Comparison of ENCODE assay signal across 12 cellular contexts in the genomic region with DNA sequence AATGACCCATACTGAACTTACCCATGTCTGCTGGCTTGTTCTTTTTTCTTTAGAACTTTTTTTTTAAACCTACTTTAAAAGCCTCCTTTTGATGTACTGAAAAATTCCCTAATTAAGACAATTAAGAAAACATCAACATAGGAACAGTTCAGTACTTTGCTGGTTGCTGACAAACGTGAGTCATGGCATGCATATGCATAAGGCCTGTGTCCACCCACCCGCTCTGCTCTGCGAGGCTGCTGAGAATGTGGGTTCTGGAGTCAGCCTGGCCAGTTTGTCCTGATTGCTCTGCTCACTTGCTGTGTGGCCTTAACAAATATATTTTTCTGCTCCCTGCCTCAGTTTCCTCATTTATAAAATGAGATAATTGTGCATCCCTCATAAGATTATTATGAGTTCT. TPM values are rescaled to one million over a fixed set of nuclear protein-coding genes. Genes with fewer than 3 reads are reported as not detected.
DNase-seq lines count a peak whose midpoint lies in the region; ATAC-seq, FAIRE-seq and TF ChIP-seq lines count a peak whose summit lies in the region.
"Had no signal": no experiment of that assay in that cellular context is flagged by ENCODE, and none has a peak within 500 bp of the region (broad histone marks: within the 10 kb centered on the region; RNA-seq: fewer than 3 reads in every experiment).

No MANE protein-coding gene starts in this region.

- no peaks in the 10 kb centered on the region for H3K79me2 ChIP-seq in keratinocyte (ENCODE audit: control insufficient read depth, insufficient read depth, low read length)

- H3K9ac ChIP-seq in HUES48 (ENCODE audit: low read depth, low read length) (no peak overlapping the region), keratinocyte (ENCODE audit: control insufficient read depth, extremely low read depth, insufficient read depth, low read length) (peak overlapping the region; percentile 59)

- no peaks in the 10 kb centered on the region for H4K20me1 ChIP-seq in keratinocyte (ENCODE audit: control insufficient read depth, extremely low read depth, insufficient read depth, low read length)

- FAIRE-seq in bronchial epithelial cell (lab: Jason Lieb, UNC) (no peak), keratinocyte (lab: Jason Lieb, UNC) (peak; percentile 75)

- no peaks in the 10 kb centered on the region for H3K9me3 ChIP-seq in HUES48 (ENCODE audit: control insufficient read depth, insufficient read depth, low read length)
- H3K9me3 ChIP-seq in keratinocyte (ENCODE audit: control insufficient read depth, low read depth, low read length) = no peaks in the 10 kb centered on the region
- no peaks in the 10 kb centered on the region for H3K9me3 ChIP-seq in Peyer's patch

- no peak for ATAC-seq in Right ventricle myocardium superior (ENCODE audit: poor library complexity)
- ATAC-seq: stimulated activated naive CD8-positive, alpha-beta T cell treated with anti-CD3 and anti-CD28 coated beads, Interleukin-15, Interleukin-2, amounts not matched to agents 100 U/mL and 50 U/mL, for 24 hours had no signal

- peaks cover 7% of the 10 kb centered on the region; the same call in 1 of the 2 replicates for H3K4me1 ChIP-seq in HUES48 (ENCODE audit: control insufficient read depth, insufficient read depth, low read length)
- H3K4me1 ChIP-seq in keratinocyte (ENCODE audit: control insufficient read depth, extremely low read depth, insufficient read depth, low read length) = peaks cover 48% of the 10 kb centered on the region
- H3K4me1 ChIP-seq in Peyer's patch = peaks cover 0 to 9% (median 0%) of the 10 kb centered on the region in 4 donors

- H3K4me3 ChIP-seq in HUES48 (ENCODE audit: low read depth, low read length) (no peak overlapping the region), bronchial epithelial cell (ENCODE audit: low read depth, low read length) (no peak overlapping the region), keratinocyte (ENCODE audit: control insufficient read depth in 2 of 3, extremely low read depth in 1 of 3, insufficient read depth in 2 of 3, low read depth in 1 of 3, low read length in 3 of 3) (peak overlapping the region in 2 of 3 experiments; percentile 23 to 42), Peyer's patch (no peak overlapping the region)

- DNase-seq in AG08396 (ENCODE audit: low spot score) (peak; percentile 70), bronchial epithelial cell (ENCODE audit: low read depth) (peak; percentile 90), keratinocyte (ENCODE audit: low read depth, low spot score) (peak; percentile 41), NCI-H1436 treated with DMSO at 0.1 percent for 48 hours (lab: John Stamatoyannopoulos, UW) (no peak), germinal center (ENCODE audit: low spot score) (no peak), Right ventricle myocardium superior (no peak), Peyer's patch (no peak)
- DNase-seq: activated naive CD4-positive, alpha-beta T cell treated with anti-CD3 and anti-CD28 coated beads, Interleukin-2, amount 10 ng/mL, durations not matched to agents 7 days and 5 days; AML-193; NCI-H1105 treated with DMSO at 0.1 percent for 48 hours; stimulated activated naive CD8-positive, alpha-beta T cell treated with anti-CD3 and anti-CD28 coated beads, Interleukin-15, Interleukin-2, amounts not matched to agents 100 U/mL and 50 U/mL, for 24 hours had no signal

- peak overlapping the region; percentile 78 for H3K4me2 ChIP-seq in keratinocyte (ENCODE audit: control insufficient read depth, extremely low read depth, insufficient read depth, low read depth, low read length)

- no peak overlapping the region for H2AFZ ChIP-seq in keratinocyte (ENCODE audit: control insufficient read depth, low read length)

- peak overlapping the region; percentile 57 for H3K27ac ChIP-seq in HUES48 (ENCODE audit: low read depth, low read length)
- peak overlapping the region; percentile 86 for H3K27ac ChIP-seq in keratinocyte (ENCODE audit: control insufficient read depth, insufficient read depth, low read length)
- H3K27ac ChIP-seq in Peyer's patch = no peak overlapping the region

- TF ChIP-seq POLR2A in Peyer's patch (IDR thresholded peaks at IDR 0.05) = no peak

- no peaks in the 10 kb centered on the region for H3K9me1 ChIP-seq in keratinocyte (ENCODE audit: control insufficient read depth, extremely low read depth, insufficient read depth, low read length)

- intact Hi-C loops in Right ventricle myocardium superior (cut with DNase I) = no loop called here

- H3K27me3 ChIP-seq in HUES48 (ENCODE audit: control insufficient read depth, insufficient read depth, low read length) = no peaks in the 10 kb centered on the region
- H3K27me3 ChIP-seq in bronchial epithelial cell (ENCODE audit: control insufficient read depth, insufficient read depth, low read length) = no peaks in the 10 kb centered on the region
- H3K27me3 ChIP-seq in keratinocyte (ENCODE audit: control insufficient read depth, extremely low read depth, insufficient read depth, low read length) = no peaks in the 10 kb centered on the region
- no peaks in the 10 kb centered on the region for H3K27me3 ChIP-seq in Peyer's patch

- no peaks in the 10 kb centered on the region for H3K36me3 ChIP-seq in HUES48 (ENCODE audit: control insufficient read depth, insufficient read depth, low read length)
- H3K36me3 ChIP-seq in bronchial epithelial cell (ENCODE audit: control insufficient read depth, insufficient read depth, low read length) = no peaks in the 10 kb centered on the region
- no peaks in the 10 kb centered on the region for H3K36me3 ChIP-seq in keratinocyte (ENCODE audit: control insufficient read depth in 2 of 2, extremely low read depth in 1 of 2, insufficient read depth in 2 of 2, low read length in 2 of 2)
- H3K36me3 ChIP-seq in Peyer's patch = no peaks in the 10 kb centered on the region

- TF ChIP-seq CTCF in bronchial epithelial cell (IDR thresholded peaks at IDR 0.05; ENCODE audit: insufficient read depth, low read length, severe bottlenecking) (no peak), keratinocyte (optimal IDR thresholded peaks at IDR 0.05 in 1 of 3, IDR thresholded peaks at IDR 0.05 in 1 of 3, conservative IDR thresholded peaks at IDR 0.05 in 1 of 3; ENCODE audit: extremely low read depth in 1 of 3, insufficient read depth in 2 of 3, low read length in 3 of 3) (no peak), Peyer's patch (IDR thresholded peaks at IDR 0.05) (no peak)

- dilution Hi-C loops in keratinocyte (cut with MboI; ENCODE audit: extremely low pct_ligation_motif_present, low sequenced_read_pairs) = no loop called here

RNA-seq across cellular contexts. Expression of a gene that starts 27.3 kb away (rescaled TPM):
- total RNA-seq in bronchial epithelial cell (381 and 531 TPM in 2 replicates), Right ventricle myocardium superior (3.3 TPM), Peyer's patch (10 to 100 TPM; 14.9 to 81.4 (median 69.3) TPM)
- polyA plus RNA-seq in keratinocyte = 1,944 to 2,775 TPM (median 2,231 TPM) in 3 replicates
- polyA plus RNA-seq in keratinocyte (2011; ENCODE audit: low read depth) = 294 TPM
- polyA plus RNA-seq in keratinocyte (2011; cell fraction: cytosol; rRNA removed) = 671 and 924 TPM in 2 replicates
- polyA plus RNA-seq in keratinocyte (2011; cell fraction: nucleus; rRNA removed) = 3,655 and 3,922 TPM in 2 replicates
- polyA plus RNA-seq in keratinocyte (2012; ENCODE audit: low replicate concordance) = 345 and 1,929 TPM in 2 replicates
- polyA minus RNA-seq in keratinocyte = 1,838 to 2,830 TPM (median 2,688 TPM) in 3 replicates
- polyA minus RNA-seq in keratinocyte (2011; cell fraction: cytosol; rRNA and poly(A)+ RNA removed) = 1,658 TPM
- 4,085 and 6,592 TPM in 2 replicates for polyA minus RNA-seq in keratinocyte (2011; cell fraction: nucleus; rRNA and poly(A)+ RNA removed)

RNA-seq across cellular contexts. Expression of a gene that starts 53.8 kb away (rescaled TPM):
- 14.0 and 15.0 TPM in 2 replicates for total RNA-seq in bronchial epithelial cell
- 2.4 to 8.5 TPM (median 3.7 TPM) in 3 replicates for polyA plus RNA-seq in keratinocyte
- 3.0 TPM for polyA plus RNA-seq in keratinocyte (2011; ENCODE audit: low read depth)
- polyA plus RNA-seq in keratinocyte (2011; cell fraction: cytosol; rRNA removed) = 6.0 and 7.8 TPM in 2 replicates
- 18.1 and 18.7 TPM in 2 replicates for polyA plus RNA-seq in keratinocyte (2011; cell fraction: nucleus; rRNA removed)
- 1.9 and 2.9 TPM in 2 replicates for polyA plus RNA-seq in keratinocyte (2012; ENCODE audit: low replicate concordance)
- 2.3 to 5.6 TPM (median 3.3 TPM) in 3 replicates for polyA minus RNA-seq in keratinocyte
- 5.0 TPM for polyA minus RNA-seq in keratinocyte (2011; cell fraction: cytosol; rRNA and poly(A)+ RNA removed)
- 4.9 and 6.1 TPM in 2 replicates for polyA minus RNA-seq in keratinocyte (2011; cell fraction: nucleus; rRNA and poly(A)+ RNA removed)
- total RNA-seq in Right ventricle myocardium superior = 7.0 TPM
- total RNA-seq in Peyer's patch = 10 to 100 TPM in 1 of 4 donors, 1 to 10 TPM in 3; 4.0 to 18.2 (median 8.1) TPM

Comparison
In these comparisons a context has a peak if more than half of its experiments do, and no peak if none do; other contexts are left out.
1. DNase-seq: peak in AG08396 (single experiment), bronchial epithelial cell (single experiment) and keratinocyte (single experiment); none in NCI-H1436 treated with DMSO at 0.1 percent for 48 hours (single experiment), germinal center (single experiment), Right ventricle myocardium superior (single experiment) and Peyer's patch (0 of 3).
2. H3K27ac ChIP-seq: peak in HUES48 (single experiment) and keratinocyte (single experiment); none in Peyer's patch (0 of 4).
3. H3K4me3 ChIP-seq: peak in keratinocyte (2 of 3); none in HUES48 (single experiment), bronchial epithelial cell (single experiment) and Peyer's patch (0 of 4).